9 cellular contexts compared by ENCODE assay signal in the genomic region with DNA sequence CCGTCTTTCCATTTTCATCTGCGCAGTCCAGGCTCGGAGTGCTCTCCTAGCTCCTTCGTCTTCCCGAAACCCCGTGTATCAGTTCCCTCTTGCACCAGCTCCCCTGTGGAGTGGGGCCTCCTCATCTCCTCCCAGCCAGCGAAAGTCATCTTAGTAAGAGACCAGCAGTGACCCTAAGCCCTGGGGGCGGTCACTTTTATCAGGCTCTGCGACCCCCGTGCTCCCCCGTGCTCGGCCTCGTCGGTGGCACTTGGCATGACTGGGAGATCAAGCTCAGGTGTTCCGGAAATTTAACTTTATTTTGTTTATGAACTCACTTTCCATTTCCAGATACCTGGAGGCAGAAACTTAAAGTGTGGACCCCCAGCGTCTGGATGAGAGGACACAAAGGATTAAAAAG. TPM values are rescaled to one million over a fixed set of nuclear protein-coding genes. Genes with fewer than 3 reads are reported as not detected.
DNase-seq lines count a peak whose midpoint lies in the region; ATAC-seq and TF ChIP-seq lines count a peak whose summit lies in the region.
"Had no signal": no experiment of that assay in that cellular context is flagged by ENCODE, and none has a peak within 500 bp of the region (broad histone marks: within the 10 kb centered on the region; RNA-seq: fewer than 3 reads in every experiment).

No MANE protein-coding gene starts in this region.

- peak overlapping the region; percentile 46 for H3K4me3 Mint-ChIP-seq in endodermal cell

- H3K9ac ChIP-seq in BLaER1 treated with 17β-estradiol and CSF1 and Interleukin-3, amounts not matched to agents 10 nM and 100 nM: peak overlapping the region; percentile 53 to 90 (median 65); a peak in 19 of 22 replicates
- H3K9ac ChIP-seq in endodermal cell (ENCODE audit: extremely low read depth, low read length, poor library complexity, severe bottlenecking): no peak overlapping the region

- peaks cover 19% of the 10 kb centered on the region for H3K27me3 Mint-ChIP-seq in endodermal cell (ENCODE audit: insufficient read depth)

- 84 to 88% methylated on average over 14 to 16 of the region's 16 CpGs for WGBS in endodermal cell (ENCODE audit: insufficient coverage in 1 of 2, insufficient read length in 1 of 2), 2 experiments
- WGBS in ovary, 3 donors: 59 to 70% (median 62%) methylated on average over 16 of the region's 16 CpGs

- peaks cover 7% of the 10 kb centered on the region for H3K4me1 Mint-ChIP-seq in endodermal cell

- no peak for TF ChIP-seq CTCF in endodermal cell (conservative IDR thresholded peaks at IDR 0.05)
- TF ChIP-seq CTCF in ovary (IDR thresholded peaks at IDR 0.05): no peak

- H3K36me3 ChIP-seq in BLaER1 treated with 17β-estradiol and CSF1 and Interleukin-3, amounts not matched to agents 10 nM and 100 nM: no peaks in the 10 kb centered on the region; a peak in 1 of 22 replicates
- H3K36me3 ChIP-seq in MG63 (peaks cover 20% of the 10 kb centered on the region), endodermal cell (ENCODE audit: control insufficient read depth, insufficient read depth, low read length) (no peaks in the 10 kb centered on the region), ovary (no peaks in the 10 kb centered on the region)

- no peaks in the 10 kb centered on the region; a peak in 1 of 22 replicates for H3K27me3 ChIP-seq in BLaER1 treated with 17β-estradiol and CSF1 and Interleukin-3, amounts not matched to agents 10 nM and 100 nM
- H3K27me3 ChIP-seq in MG63 (no peaks in the 10 kb centered on the region), endodermal cell (ENCODE audit: control insufficient read depth, insufficient read depth, low read length, poor library complexity, severe bottlenecking) (peaks cover 4% of the 10 kb centered on the region), ovary (no peaks in the 10 kb centered on the region)

- peak overlapping the region; percentile 91 to 100 (median 98) for H3K4me2 ChIP-seq in BLaER1 treated with 17β-estradiol and CSF1 and Interleukin-3, amounts not matched to agents 10 nM and 100 nM

- DNase-seq in MG63 (no peak), endodermal cell (no peak), ovary (peak in 1 of 5 donors; percentile 41), NCI-H1436 (lab: John Stamatoyannopoulos, UW) (no peak), kidney glomerular epithelial cell (lab: John Stamatoyannopoulos, UW) (no peak)
- DNase-seq: NCI-H1930 had no signal

- intact Hi-C loops in ovary (cut with DNase I): no loop called here

- TF ChIP-seq POLR2A in ovary (IDR thresholded peaks at IDR 0.05): no peak

- no peak for TF ChIP-seq EP300 in ovary (IDR thresholded peaks at IDR 0.05)

- no peaks in the 10 kb centered on the region for H4K20me1 ChIP-seq in BLaER1 treated with 17β-estradiol and CSF1 and Interleukin-3, amounts not matched to agents 10 nM and 100 nM

- peaks cover 0 to 14% (median 10%) of the 10 kb centered on the region in 11 experiments; a peak in 17 of 22 replicates for H3K9me3 ChIP-seq in BLaER1 treated with 17β-estradiol and CSF1 and Interleukin-3, amounts not matched to agents 10 nM and 100 nM (replicated peaks in 1 of 11)
- H3K9me3 ChIP-seq in MG63 (no peaks in the 10 kb centered on the region), endodermal cell (ENCODE audit: control insufficient read depth, low read length) (peaks cover 13% of the 10 kb centered on the region), ovary (no peaks in the 10 kb centered on the region)

- peaks cover 17% of the 10 kb centered on the region for H3K36me3 Mint-ChIP-seq in endodermal cell (ENCODE audit: low read depth)

- H3K9me3 Mint-ChIP-seq in endodermal cell: peaks cover 18% of the 10 kb centered on the region

- peak overlapping the region; percentile 38 for H3K27ac Mint-ChIP-seq in endodermal cell

- H3K27ac ChIP-seq in BLaER1 treated with 17β-estradiol and CSF1 and Interleukin-3, amounts not matched to agents 10 nM and 100 nM: no peak overlapping the region
- H3K27ac ChIP-seq in endodermal cell (ENCODE audit: low read depth, low read length) (no peak overlapping the region), ovary (no peak overlapping the region)

- peak overlapping the region; percentile 74 to 88 (median 78) for H3K4me3 ChIP-seq in BLaER1 treated with 17β-estradiol and CSF1 and Interleukin-3, amounts not matched to agents 10 nM and 100 nM
- H3K4me3 ChIP-seq in MG63: peak overlapping the region; percentile 86
- peak overlapping the region; percentile 35 for H3K4me3 ChIP-seq in endodermal cell (ENCODE audit: low read length)
- H3K4me3 ChIP-seq in ovary: peak overlapping the region; percentile 42

- ATAC-seq in HG03520 (IDR thresholded peaks at IDR 0.05; ENCODE audit: unreplicated experiment) (no peak), GM21576 (IDR thresholded peaks at IDR 0.05; ENCODE audit: unreplicated experiment) (no peak)

- peaks cover 15 to 27% (median 22%) of the 10 kb centered on the region in 10 experiments for H3K4me1 ChIP-seq in BLaER1 treated with 17β-estradiol and CSF1 and Interleukin-3, amounts not matched to agents 10 nM and 100 nM
- H3K4me1 ChIP-seq in endodermal cell (ENCODE audit: control insufficient read depth, insufficient read depth, low read length): no peaks in the 10 kb centered on the region
- peaks cover 6% of the 10 kb centered on the region for H3K4me1 ChIP-seq in ovary (ENCODE audit: insufficient read depth)

RNA-seq across cellular contexts. Expression of gene ECHDC3, which starts 0.6 kb away (rescaled TPM):
- total RNA-seq in MG63 (2014; rRNA removed; shearing (Covaris generic); ENCODE audit: low replicate concordance): 45.2 and 63.9 TPM in 2 replicates
- 10 to 100 TPM; 12.9 to 13.6 TPM for total RNA-seq in endodermal cell
- polyA plus RNA-seq in endodermal cell (2013, experiment 1 of 2): 9.7 TPM
- 8.7 TPM for polyA plus RNA-seq in endodermal cell (2013, experiment 2 of 2)
- total RNA-seq in ovary: 10 to 100 TPM; 13.1 to 33.2 (median 15.3) TPM
- polyA plus RNA-seq in ovary: 10 to 100 TPM; 17.8 to 28.0 TPM

Comparison
In these comparisons a context has a peak if more than half of its experiments do, and no peak if none do; other contexts are left out.
1. H3K4me3 ChIP-seq: peak in every context shown above with its lines; median percentile 86 in MG63; 78 in BLaER1 treated with 17β-estradiol and CSF1 and Interleukin-3, amounts not matched to agents 10 nM and 100 nM; 42 in ovary; 35 in endodermal cell.